2 cellular contexts compared by ENCODE assay signal in genomic region chr15:66701422-66702034, GRCh38.
A peak's percentile ranks its signal among the peaks of the same experiment; 100 is the strongest.
TF ChIP-seq lines count a peak whose summit lies in the region.

No MANE protein-coding gene starts in this region.

TF ChIP-seq in WTC11, 78 proteins besides CTCF, POLR2A, EP300 and RAD21:
- peak; percentile 19; the same call in 1 of the 2 replicates for TF ChIP-seq FOXK1 (CRISPR knock-in tag; IDR thresholded peaks at IDR 0.05)
- TF ChIP-seq ZBTB43 (CRISPR knock-in tag; IDR thresholded peaks at IDR 0.05) = 0 out of 2 replicates have a peak, but pooled peaks have one; percentile 36
- TF ChIP-seq SP1 (CRISPR knock-in tag; conservative IDR thresholded peaks at IDR 0.05) = peak; percentile 45; the same call in 1 of the 2 replicates
- 0 out of 2 replicates have a peak, but pooled peaks have one; percentile 25 for TF ChIP-seq MYBL2 (CRISPR knock-in tag; IDR thresholded peaks at IDR 0.05)
- TF ChIP-seq USF2 (CRISPR knock-in tag; IDR thresholded peaks at IDR 0.05) = no peak
- no peak for TF ChIP-seq MAX (CRISPR knock-in tag; IDR thresholded peaks at IDR 0.05)
- 0 out of 2 replicates have a peak, but pooled peaks have one; percentile 9 for TF ChIP-seq E2F5 (CRISPR knock-in tag; IDR thresholded peaks at IDR 0.05)

TF ChIP-seq in H1, 55 proteins besides CTCF, POLR2A, EP300 and RAD21:
- TF ChIP-seq SP2 (IDR thresholded peaks at IDR 0.05; ENCODE audit: low read length) (no peak), KDM5A (IDR thresholded peaks at IDR 0.05; ENCODE audit: low read length) (no peak), ATF2 (IDR thresholded peaks at IDR 0.05; ENCODE audit: low read length) (no peak), CBX5 (IDR thresholded peaks at IDR 0.05; ENCODE audit: low read depth, low read length) (no peak), KDM4A (IDR thresholded peaks at IDR 0.05; ENCODE audit: low read depth, low read length, severe bottlenecking) (peak; percentile 46), ATF3 (IDR thresholded peaks at IDR 0.05; ENCODE audit: insufficient read depth, low read depth, low read length) (no peak), RFX5 (IDR thresholded peaks at IDR 0.05; ENCODE audit: borderline replicate concordance, low read depth, low read length) (no peak), KDM1A (IDR thresholded peaks at IDR 0.05; ENCODE audit: borderline replicate concordance, low read length) (peak; percentile 63; the same call in 1 of the 2 replicates), ASH2L (IDR thresholded peaks at IDR 0.05; ENCODE audit: low read length) (no peak), FOSL1 (IDR thresholded peaks at IDR 0.05; ENCODE audit: insufficient read depth, low read depth, low read length) (no peak), MAX (IDR thresholded peaks at IDR 0.05) (no peak), EGR1 (IDR thresholded peaks at IDR 0.05; ENCODE audit: borderline replicate concordance, low read depth, low read length) (no peak), RBBP5 (IDR thresholded peaks at IDR 0.05; ENCODE audit: borderline replicate concordance, low read depth, low read length) (peak; percentile 46; the same call in 1 of the 2 replicates), EZH2 (IDR thresholded peaks at IDR 0.05; ENCODE audit: low read depth, low read length, severe bottlenecking) (no peak), SP1 (IDR thresholded peaks at IDR 0.05; ENCODE audit: low read depth, low read length) (no peak), TEAD4 (IDR thresholded peaks at IDR 0.05; ENCODE audit: low read depth, low read length) (no peak), TCF12 (IDR thresholded peaks at IDR 0.05; ENCODE audit: low read depth, low read length) (no peak), POU5F1 (IDR thresholded peaks at IDR 0.05; ENCODE audit: low read depth, low read length) (no peak), SIN3A (conservative IDR thresholded peaks at IDR 0.05 in 1 of 2, IDR thresholded peaks at IDR 0.05 in 1 of 2; ENCODE audit: low read depth in 1 of 2, low read length in 2 of 2) (0 out of 4 replicates have a peak, but pooled peaks of 1 of the 2 experiments have one; percentile 12), TAF1 (IDR thresholded peaks at IDR 0.05; ENCODE audit: low read depth, low read length) (no peak), USF2 (IDR thresholded peaks at IDR 0.05; ENCODE audit: low read length) (no peak), CHD1 (IDR thresholded peaks at IDR 0.05; ENCODE audit: low read depth, low read length) (no peak), CTBP2 (IDR thresholded peaks at IDR 0.05; ENCODE audit: borderline replicate concordance, insufficient read depth, insufficient read length, low read length) (no peak), GTF2F1 (IDR thresholded peaks at IDR 0.05; ENCODE audit: borderline replicate concordance, low read depth, low read length) (no peak), TAF7 (optimal IDR thresholded peaks at IDR 0.05; ENCODE audit: borderline replicate concordance, low read depth, low read length) (no peak), HDAC2 (IDR thresholded peaks at IDR 0.05; ENCODE audit: borderline replicate concordance in 1 of 2, low read depth in 2 of 2, low read length in 2 of 2) (0 out of 4 replicates have a peak, but pooled peaks of 1 of the 2 experiments have one; percentile 2), BRCA1 (IDR thresholded peaks at IDR 0.05; ENCODE audit: low read depth, low read length) (no peak), E2F6 (IDR thresholded peaks at IDR 0.05) (no peak), POLR2AphosphoS5 (IDR thresholded peaks at IDR 0.05; ENCODE audit: low read depth, low read length) (no peak), SAP30 (IDR thresholded peaks at IDR 0.05; ENCODE audit: insufficient read depth, insufficient replicate concordance, low read length) (no peak), MAFK (IDR thresholded peaks at IDR 0.05; ENCODE audit: low read depth, low read length) (no peak), YY1 (IDR thresholded peaks at IDR 0.05; ENCODE audit: low read depth, low read length) (no peak)
